8 cellular contexts compared by ENCODE assay signal in genomic region chr3:159828542-159828943, GRCh38.
A peak's percentile ranks its signal among the peaks of the same experiment; 100 is the strongest.
DNase-seq lines count a peak whose midpoint lies in the region; ATAC-seq and TF ChIP-seq lines count a peak whose summit lies in the region.

No MANE protein-coding gene starts in this region.

- no peaks in the 10 kb centered on the region for H3F3A ChIP-seq in MM.1S (ENCODE audit: insufficient read depth, low read length)

- H3K79me2 ChIP-seq in MM.1S (ENCODE audit: low read length): no peaks in the 10 kb centered on the region

- H2AFZ ChIP-seq in MM.1S (ENCODE audit: low read length): peak overlapping the region; percentile 5; the same call in 1 of the 2 replicates

- peak; percentile 68 for TF ChIP-seq CTCF in MM.1S (IDR thresholded peaks at IDR 0.05; ENCODE audit: low read length)
- TF ChIP-seq CTCF in fibroblast of mammary gland (conservative IDR thresholded peaks at IDR 0.05; ENCODE audit: control insufficient read depth, insufficient read depth, low read depth, low read length): peak; percentile 62

- no peaks in the 10 kb centered on the region for H3K9me3 ChIP-seq in MM.1S (replicated peaks; ENCODE audit: insufficient read depth, low read length)

- H4K20me1 ChIP-seq in MM.1S (ENCODE audit: insufficient read depth, low read length): no peaks in the 10 kb centered on the region

- no peak overlapping the region for H3K27ac ChIP-seq in MM.1S (ENCODE audit: low read length)
- H3K27ac ChIP-seq in rectal smooth muscle tissue (ENCODE audit: low read depth, low read length): peak overlapping the region; percentile 50

- H3K4me2 ChIP-seq in MM.1S (ENCODE audit: low read depth, low read length): no peak overlapping the region

- DNase-seq in AG08396 (ENCODE audit: low spot score): peak; percentile 59
- DNase-seq in MM.1S: peak; percentile 64
- peak; percentile 58 for DNase-seq in RPMI8226
- peak; percentile 80 for DNase-seq in fibroblast of mammary gland (ENCODE audit: low read depth)
- DNase-seq in stimulated activated CD4-positive, alpha-beta T cell treated with anti-CD3 and anti-CD28 coated beads, Interleukin-4, amount 100 ng/mL, for 1 hour: no peak
- no peak for DNase-seq in activated CD8-positive, alpha-beta memory T cell treated with anti-CD3 and anti-CD28 coated beads, Interleukin-2, amount 50 U/mL, for 4 hours

- no peak overlapping the region for H3K9ac ChIP-seq in MM.1S (ENCODE audit: low read length)
- no peak overlapping the region for H3K9ac ChIP-seq in rectal smooth muscle tissue (ENCODE audit: low read length)

- H3K4me1 ChIP-seq in MM.1S (ENCODE audit: low read length) (no peaks in the 10 kb centered on the region), rectal smooth muscle tissue (ENCODE audit: control insufficient read depth, insufficient read depth, low read length) (peaks cover 34% of the 10 kb centered on the region)

- H3K27me3 ChIP-seq in MM.1S (replicated peaks; ENCODE audit: insufficient read depth, low read length): no peaks in the 10 kb centered on the region
- no peaks in the 10 kb centered on the region for H3K27me3 ChIP-seq in rectal smooth muscle tissue (ENCODE audit: control insufficient read depth, insufficient read depth, low read length)

- H3K9me2 ChIP-seq in MM.1S (replicated peaks; ENCODE audit: insufficient read depth, low read length): no peaks in the 10 kb centered on the region

- H3K36me3 ChIP-seq in MM.1S (replicated peaks; ENCODE audit: insufficient read depth, low read length) (no peaks in the 10 kb centered on the region), rectal smooth muscle tissue (ENCODE audit: control insufficient read depth, insufficient read depth, low read length) (no peaks in the 10 kb centered on the region)

- H3K4me3 ChIP-seq in MM.1S (ENCODE audit: low read length): no peak overlapping the region
- no peak overlapping the region for H3K4me3 ChIP-seq in fibroblast of mammary gland (ENCODE audit: control insufficient read depth, low read depth, low read length)
- no peak overlapping the region for H3K4me3 ChIP-seq in rectal smooth muscle tissue (ENCODE audit: low read length)

- ATAC-seq in GM18861 (IDR thresholded peaks at IDR 0.05; ENCODE audit: unreplicated experiment): peak; percentile 34

Comparison
In these comparisons a context has a peak if more than half of its experiments do, and no peak if none do; other contexts are left out.
1. DNase-seq: peak in AG08396 (single experiment), MM.1S (single experiment), RPMI8226 (single experiment) and fibroblast of mammary gland (single experiment); none in stimulated activated CD4-positive, alpha-beta T cell treated with anti-CD3 and anti-CD28 coated beads, Interleukin-4, amount 100 ng/mL, for 1 hour (single experiment) and activated CD8-positive, alpha-beta memory T cell treated with anti-CD3 and anti-CD28 coated beads, Interleukin-2, amount 50 U/mL, for 4 hours (single experiment).